In the genomic region with DNA sequence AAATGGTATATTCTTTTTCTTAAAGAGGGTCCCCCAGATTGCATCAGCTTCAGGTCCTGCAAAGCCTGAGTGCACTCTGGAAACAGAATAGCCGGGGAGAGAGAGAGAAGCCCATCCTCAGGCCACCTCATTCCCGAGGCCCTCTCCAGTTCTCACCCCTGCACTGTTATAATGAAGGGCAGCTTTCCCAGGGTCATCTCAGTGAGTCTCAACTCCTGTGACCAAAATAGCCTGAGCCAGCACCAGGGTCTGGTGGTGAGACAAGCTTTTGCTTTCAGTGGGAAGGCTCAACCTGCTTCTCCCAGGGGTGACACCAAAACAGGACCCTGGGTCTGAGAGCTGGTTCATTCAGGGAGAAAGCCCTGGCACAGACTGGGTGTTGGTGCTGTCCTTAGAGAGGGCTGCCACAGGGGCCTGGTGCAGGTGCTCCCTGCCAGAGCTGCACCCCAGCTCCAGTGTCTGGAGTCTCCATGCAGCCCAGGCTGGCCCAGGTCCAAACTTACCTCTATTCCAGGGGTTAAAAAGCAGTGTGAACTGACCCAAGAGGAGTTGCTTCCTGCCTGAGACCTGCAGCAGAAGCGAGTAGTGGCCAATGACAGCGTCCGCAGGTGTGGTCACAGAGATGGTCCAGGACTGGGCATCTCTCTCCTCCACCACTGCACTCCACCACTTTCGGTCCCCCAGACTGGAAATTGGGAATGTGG, we compare ENCODE assay signal across 1 cellular context.
TF ChIP-seq lines count a peak whose summit lies in the region.

No MANE protein-coding gene starts in this region.

TF ChIP-seq in GM23338, 12 proteins besides CTCF, POLR2A, EP300 and RAD21 (continued from another document):
- TF ChIP-seq REST (IDR thresholded peaks at IDR 0.05; ENCODE audit: unreplicated experiment) (no peak), STAT1 (IDR thresholded peaks at IDR 0.05; ENCODE audit: unreplicated experiment) (no peak), ETS1 (IDR thresholded peaks at IDR 0.05) (no peak), EZH2 (IDR thresholded peaks at IDR 0.05; ENCODE audit: low read depth, unreplicated experiment) (no peak), EZH2phosphoT487 (IDR thresholded peaks at IDR 0.05; ENCODE audit: unreplicated experiment) (no peak), CREB1 (CRISPR knock-in tag; IDR thresholded peaks at IDR 0.05; ENCODE audit: low read depth) (no peak), NANOG (IDR thresholded peaks at IDR 0.05; ENCODE audit: borderline replicate concordance) (no peak)
- TF ChIP-seq, protein P1, sequence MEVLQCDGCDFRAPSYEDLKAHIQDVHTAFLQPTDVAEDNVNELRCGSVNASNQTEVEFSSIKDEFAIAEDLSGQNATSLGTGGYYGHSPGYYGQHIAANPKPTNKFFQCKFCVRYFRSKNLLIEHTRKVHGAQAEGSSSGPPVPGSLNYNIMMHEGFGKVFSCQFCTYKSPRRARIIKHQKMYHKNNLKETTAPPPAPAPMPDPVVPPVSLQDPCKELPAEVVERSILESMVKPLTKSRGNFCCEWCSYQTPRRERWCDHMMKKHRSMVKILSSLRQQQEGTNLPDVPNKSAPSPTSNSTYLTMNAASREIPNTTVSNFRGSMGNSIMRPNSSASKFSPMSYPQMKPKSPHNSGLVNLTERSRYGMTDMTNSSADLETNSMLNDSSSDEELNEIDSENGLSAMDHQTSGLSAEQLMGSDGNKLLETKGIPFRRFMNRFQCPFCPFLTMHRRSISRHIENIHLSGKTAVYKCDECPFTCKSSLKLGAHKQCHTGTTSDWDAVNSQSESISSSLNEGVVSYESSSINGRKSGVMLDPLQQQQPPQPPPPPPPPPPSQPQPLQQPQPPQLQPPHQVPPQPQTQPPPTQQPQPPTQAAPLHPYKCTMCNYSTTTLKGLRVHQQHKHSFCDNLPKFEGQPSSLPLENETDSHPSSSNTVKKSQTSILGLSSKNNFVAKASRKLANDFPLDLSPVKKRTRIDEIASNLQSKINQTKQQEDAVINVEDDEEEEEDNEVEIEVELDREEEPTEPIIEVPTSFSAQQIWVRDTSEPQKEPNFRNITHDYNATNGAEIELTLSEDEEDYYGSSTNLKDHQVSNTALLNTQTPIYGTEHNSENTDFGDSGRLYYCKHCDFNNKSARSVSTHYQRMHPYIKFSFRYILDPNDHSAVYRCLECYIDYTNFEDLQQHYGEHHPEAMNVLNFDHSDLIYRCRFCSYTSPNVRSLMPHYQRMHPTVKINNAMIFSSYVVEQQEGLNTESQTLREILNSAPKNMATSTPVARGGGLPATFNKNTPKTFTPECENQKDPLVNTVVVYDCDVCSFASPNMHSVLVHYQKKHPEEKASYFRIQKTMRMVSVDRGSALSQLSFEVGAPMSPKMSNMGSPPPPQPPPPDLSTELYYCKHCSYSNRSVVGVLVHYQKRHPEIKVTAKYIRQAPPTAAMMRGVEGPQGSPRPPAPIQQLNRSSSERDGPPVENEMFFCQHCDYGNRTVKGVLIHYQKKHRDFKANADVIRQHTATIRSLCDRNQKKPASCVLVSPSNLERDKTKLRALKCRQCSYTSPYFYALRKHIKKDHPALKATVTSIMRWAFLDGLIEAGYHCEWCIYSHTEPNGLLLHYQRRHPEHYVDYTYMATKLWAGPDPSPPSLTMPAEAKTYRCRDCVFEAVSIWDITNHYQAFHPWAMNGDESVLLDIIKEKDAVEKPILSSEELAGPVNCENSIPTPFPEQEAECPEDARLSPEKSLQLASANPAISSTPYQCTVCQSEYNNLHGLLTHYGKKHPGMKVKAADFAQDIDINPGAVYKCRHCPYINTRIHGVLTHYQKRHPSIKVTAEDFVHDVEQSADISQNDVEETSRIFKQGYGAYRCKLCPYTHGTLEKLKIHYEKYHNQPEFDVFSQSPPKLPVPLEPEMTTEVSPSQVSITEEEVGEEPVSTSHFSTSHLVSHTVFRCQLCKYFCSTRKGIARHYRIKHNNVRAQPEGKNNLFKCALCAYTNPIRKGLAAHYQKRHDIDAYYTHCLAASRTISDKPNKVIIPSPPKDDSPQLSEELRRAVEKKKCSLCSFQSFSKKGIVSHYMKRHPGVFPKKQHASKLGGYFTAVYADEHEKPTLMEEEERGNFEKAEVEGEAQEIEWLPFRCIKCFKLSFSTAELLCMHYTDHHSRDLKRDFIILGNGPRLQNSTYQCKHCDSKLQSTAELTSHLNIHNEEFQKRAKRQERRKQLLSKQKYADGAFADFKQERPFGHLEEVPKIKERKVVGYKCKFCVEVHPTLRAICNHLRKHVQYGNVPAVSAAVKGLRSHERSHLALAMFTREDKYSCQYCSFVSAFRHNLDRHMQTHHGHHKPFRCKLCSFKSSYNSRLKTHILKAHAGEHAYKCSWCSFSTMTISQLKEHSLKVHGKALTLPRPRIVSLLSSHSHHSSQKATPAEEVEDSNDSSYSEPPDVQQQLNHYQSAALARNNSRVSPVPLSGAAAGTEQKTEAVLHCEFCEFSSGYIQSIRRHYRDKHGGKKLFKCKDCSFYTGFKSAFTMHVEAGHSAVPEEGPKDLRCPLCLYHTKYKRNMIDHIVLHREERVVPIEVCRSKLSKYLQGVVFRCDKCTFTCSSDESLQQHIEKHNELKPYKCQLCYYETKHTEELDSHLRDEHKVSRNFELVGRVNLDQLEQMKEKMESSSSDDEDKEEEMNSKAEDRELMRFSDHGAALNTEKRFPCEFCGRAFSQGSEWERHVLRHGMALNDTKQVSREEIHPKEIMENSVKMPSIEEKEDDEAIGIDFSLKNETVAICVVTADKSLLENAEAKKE (CRISPR knock-in tag; IDR thresholded peaks at IDR 0.05), result no peak
